In the genomic region with DNA sequence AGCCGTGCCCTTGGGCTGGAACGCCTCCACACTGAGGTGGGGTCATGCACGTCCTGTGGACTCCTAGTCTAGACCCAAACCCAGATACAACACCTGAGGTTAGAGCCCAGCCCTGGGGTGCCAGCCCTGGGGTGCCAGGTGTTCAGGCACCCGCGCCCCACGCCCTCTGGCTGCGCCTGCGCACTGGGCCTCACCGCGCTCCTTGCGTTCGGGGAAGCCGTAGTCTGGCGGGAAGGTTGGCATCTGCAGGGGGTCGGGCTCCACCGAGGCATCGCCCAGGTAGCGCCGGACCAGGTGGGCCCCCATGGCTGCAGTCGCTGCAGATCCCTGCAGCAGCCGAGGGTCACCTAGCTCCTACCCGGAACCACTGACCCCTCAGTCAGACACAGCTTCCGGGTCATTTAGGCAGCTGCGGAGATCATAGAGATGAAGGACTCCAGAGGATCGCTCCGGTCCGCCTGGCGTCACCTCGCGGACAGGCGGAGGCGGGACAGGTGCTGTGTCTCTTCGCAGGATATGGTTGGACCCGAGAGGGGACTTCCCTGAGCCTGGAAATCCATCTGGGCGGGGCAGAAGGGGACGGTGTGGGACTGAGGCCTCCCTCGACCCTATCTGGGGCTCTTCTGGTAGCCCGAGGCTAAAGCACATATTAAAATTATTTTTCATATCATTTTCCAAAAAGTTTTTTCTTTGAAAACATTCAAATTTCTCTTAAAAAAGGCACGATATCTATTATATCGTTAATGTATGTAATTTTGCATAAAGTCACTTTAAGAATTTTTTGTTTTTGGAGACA, we compare ENCODE assay signal across 1 cellular context.
TF ChIP-seq lines count a peak whose summit lies in the region.

A gene (minus strand): TSS at position 372 of the 796 bp plus-strand sequence. CDS start 66 bp downstream, at position 306.

TF ChIP-seq in neural cell, 6 proteins besides CTCF, POLR2A, EP300 and RAD21 (continued from another document):
- TF ChIP-seq MXI1 (conservative IDR thresholded peaks at IDR 0.05; ENCODE audit: poor library complexity, severe bottlenecking) (peak; percentile 87), SMC3 (conservative IDR thresholded peaks at IDR 0.05; ENCODE audit: poor library complexity) (peak; percentile 61), POLR2AphosphoS5 (IDR thresholded peaks at IDR 0.05) (peak; percentile 98)
TF ChIP-seq in neural cell: peak in this region for 4.
